In genomic region chr1:100037665-100038400, GRCh38 we compare ENCODE assay signal across 9 cellular contexts.
DNase-seq lines count a peak whose midpoint lies in the region; ATAC-seq, FAIRE-seq and TF ChIP-seq lines count a peak whose summit lies in the region.
"Had no signal": no experiment of that assay in that cellular context is flagged by ENCODE, and none has a peak within 500 bp of the region (broad histone marks: within the 10 kb centered on the region; RNA-seq: fewer than 3 reads in every experiment).

No MANE protein-coding gene starts in this region.

- under 1% methylated on average over 61 of the region's 61 CpGs for WGBS in liver

- H3K27me3 Mint-ChIP-seq in dendritic cell treated with granulocyte-macrophage colony-stimulating factor and Interleukin-4, amounts not matched to agents 40 ng/mL and 50 ng/mL, for 4 days = no peaks in the 10 kb centered on the region

- FAIRE-seq in GM19239 (lab: Jason Lieb, UNC) = peak; percentile 79
- FAIRE-seq: endometrium had no signal

- no peaks in the 10 kb centered on the region for H3K9me3 Mint-ChIP-seq in dendritic cell treated with granulocyte-macrophage colony-stimulating factor and Interleukin-4, amounts not matched to agents 40 ng/mL and 50 ng/mL, for 4 days

- H3K36me3 ChIP-seq in BLaER1 (no peaks in the 10 kb centered on the region), liver (ENCODE audit: control insufficient read depth in 4 of 4, insufficient read depth in 3 of 4, low read depth in 1 of 4, low read length in 3 of 4) (no peaks in the 10 kb centered on the region)

- H3K4me1 Mint-ChIP-seq in dendritic cell treated with granulocyte-macrophage colony-stimulating factor and Interleukin-4, amounts not matched to agents 40 ng/mL and 50 ng/mL, for 4 days (ENCODE audit: low read depth) = peaks cover 34% of the 10 kb centered on the region

- H3K9me3 ChIP-seq in BLaER1 (no peaks in the 10 kb centered on the region), liver (ENCODE audit: control insufficient read depth in 4 of 4, low read length in 3 of 4) (no peaks in the 10 kb centered on the region)

- H3K36me3 Mint-ChIP-seq in dendritic cell treated with granulocyte-macrophage colony-stimulating factor and Interleukin-4, amounts not matched to agents 40 ng/mL and 50 ng/mL, for 4 days (ENCODE audit: low read depth) = peaks cover 15% of the 10 kb centered on the region

- H3K4me3 Mint-ChIP-seq in dendritic cell treated with granulocyte-macrophage colony-stimulating factor and Interleukin-4, amounts not matched to agents 40 ng/mL and 50 ng/mL, for 4 days = peak overlapping the region; percentile 84

- H3K4me1 ChIP-seq in BLaER1 (peaks cover 39% of the 10 kb centered on the region), liver (ENCODE audit: control insufficient read depth in 4 of 4, insufficient read depth in 4 of 4, low read length in 3 of 4) (peaks cover 2 to 21% (median 6%) of the 10 kb centered on the region in 4 donors)

- H3K27me3 ChIP-seq in BLaER1 (no peaks in the 10 kb centered on the region), liver (ENCODE audit: control insufficient read depth in 4 of 4, insufficient read depth in 4 of 4, low read length in 3 of 4) (no peaks in the 10 kb centered on the region)

- peak; percentile 19 to 36 for TF ChIP-seq RAD21 in liver (IDR thresholded peaks at IDR 0.05)

- peak; percentile 88 for ATAC-seq in HG03439 (IDR thresholded peaks at IDR 0.05; ENCODE audit: unreplicated experiment)

- no peak for TF ChIP-seq CTCF in liver (IDR thresholded peaks at IDR 0.05; ENCODE audit: low read depth, low read length, missing input control)

- DNase-seq in GM19239 (ENCODE audit: insufficient read length, low spot score) (peak; percentile 76), NCI-H524 treated with DMSO at 0.1 percent for 48 hours (lab: John Stamatoyannopoulos, UW) (peak; percentile 17)
- peak; percentile 85 for DNase-seq in activated CD4-positive, alpha-beta T cell treated with anti-CD3 and anti-CD28 coated beads, Interleukin-2, amount 50 U/mL, for 1 hour
- DNase-seq in stimulated activated CD4-positive, alpha-beta T cell treated with anti-CD3 and anti-CD28 coated beads, Interleukin-4, amount 100 ng/mL, for 1 hour = peak; percentile 90

- H3K4me3 ChIP-seq in BLaER1 (peak overlapping the region; percentile 97), liver (ENCODE audit: low read depth in 1 of 3, low read length in 3 of 3) (peak overlapping the region; percentile 70 to 92 (median 92))

- H4K20me1 ChIP-seq in BLaER1 = peaks cover 42% of the 10 kb centered on the region

- H3K9ac ChIP-seq in BLaER1 = peak overlapping the region; percentile 98
- peak overlapping the region; percentile 94 to 100 for H3K9ac ChIP-seq in liver (ENCODE audit: low read depth in 1 of 2, low read length in 2 of 2)

- intact Hi-C loops in dendritic cell treated with granulocyte-macrophage colony-stimulating factor and Interleukin-4, amounts not matched to agents 40 ng/mL and 50 ng/mL, for 4 days (cut with micrococcal nuclease) = loop anchor here (1.0 to 10.0 kb wide), 4 partner anchors 9 to 857 kb away; partner anchors contain the start of genes EXTL2, SASS6, SLC30A7 and TRMT13

- peak overlapping the region; percentile 90 for H3K27ac Mint-ChIP-seq in dendritic cell treated with granulocyte-macrophage colony-stimulating factor and Interleukin-4, amounts not matched to agents 40 ng/mL and 50 ng/mL, for 4 days

- peak overlapping the region; percentile 98 for H3K27ac ChIP-seq in BLaER1
- H3K27ac ChIP-seq in liver (ENCODE audit: low read depth in 1 of 2, low read length in 2 of 2) = peak overlapping the region; percentile 89 to 95

- peak overlapping the region; percentile 93 for H3K4me2 ChIP-seq in BLaER1

TF ChIP-seq in liver, 16 proteins besides CTCF, POLR2A, EP300 and RAD21:
- peak in 1 of 2 donors; percentile 3 for TF ChIP-seq RXRA (IDR thresholded peaks at IDR 0.05)
- peak; percentile 10 for TF ChIP-seq SP1 (IDR thresholded peaks at IDR 0.05)
- TF ChIP-seq YY1 (IDR thresholded peaks at IDR 0.05) = peak; percentile 98
- no peak for TF ChIP-seq EGR1 (IDR thresholded peaks at IDR 0.05; ENCODE audit: low read depth in 2 of 2)
- peak in 1 of 2 donors; percentile 28 for TF ChIP-seq GABPA (IDR thresholded peaks at IDR 0.05 in 1 of 2, conservative IDR thresholded peaks at IDR 0.05 in 1 of 2)
- TF ChIP-seq TAF1 (conservative IDR thresholded peaks at IDR 0.05) = peak; percentile 58
- TF ChIP-seq REST (IDR thresholded peaks at IDR 0.05) = peak; percentile 80
- no peak for TF ChIP-seq MAX (IDR thresholded peaks at IDR 0.05)
- no peak for TF ChIP-seq NR2F2 (IDR thresholded peaks at IDR 0.05)

Comparison
In these comparisons a context has a peak if more than half of its experiments do, and no peak if none do; other contexts are left out.
1. Peak in every context shown above with its lines: DNase-seq, ATAC-seq, H3K4me3 ChIP-seq and H3K27ac ChIP-seq.
2. DNase-seq: peak in every context shown above with its lines; median percentile 90 in stimulated activated CD4-positive, alpha-beta T cell treated with anti-CD3 and anti-CD28 coated beads, Interleukin-4, amount 100 ng/mL, for 1 hour; 85 in activated CD4-positive, alpha-beta T cell treated with anti-CD3 and anti-CD28 coated beads, Interleukin-2, amount 50 U/mL, for 1 hour; 76 in GM19239; 17 in NCI-H524 treated with DMSO at 0.1 percent for 48 hours.